ENCODE assay signal across 16 cellular contexts in genomic region chr6:161151059-161151645, GRCh38.
DNase-seq lines count a peak whose midpoint lies in the region; ATAC-seq, FAIRE-seq and TF ChIP-seq lines count a peak whose summit lies in the region.
"Had no signal": no experiment of that assay in that cellular context is flagged by ENCODE, and none has a peak within 500 bp of the region (broad histone marks: within the 10 kb centered on the region; RNA-seq: fewer than 3 reads in every experiment).

No MANE protein-coding gene starts in this region.

- H3K4me1 ChIP-seq in kidney (ENCODE audit: control insufficient read depth in 1 of 2, insufficient read depth in 1 of 2, low read depth in 1 of 2, low read length in 2 of 2): no peaks in the 10 kb centered on the region

- H3K27ac ChIP-seq in kidney (ENCODE audit: low read depth in 2 of 2, low read length in 2 of 2): no peak overlapping the region
- H3K27ac ChIP-seq: BLaER1 treated with 17β-estradiol and CSF1 and Interleukin-3, amounts not matched to agents 10 nM and 100 nM had no signal

- no peaks in the 10 kb centered on the region for H3K4me1 Mint-ChIP-seq in endothelial cell (ENCODE audit: unreplicated experiment)
- H3K4me1 Mint-ChIP-seq: CD4-positive, CD25-positive, alpha-beta regulatory T cell; H9; IgD-negative memory B cell had no signal

- peak overlapping the region; percentile 37 for H3K4me3 Mint-ChIP-seq in endothelial cell (ENCODE audit: unreplicated experiment)
- H3K4me3 Mint-ChIP-seq: CD4-positive, CD25-positive, alpha-beta regulatory T cell; H9; IgD-negative memory B cell had no signal

- peak overlapping the region; percentile 30 for H3K27ac Mint-ChIP-seq in endothelial cell (ENCODE audit: unreplicated experiment)

- ATAC-seq in Right ventricle myocardium superior (ENCODE audit: poor library complexity): no peak
- ATAC-seq in sciatic nerve: no peak
- no peak for ATAC-seq in GM19351 (IDR thresholded peaks at IDR 0.05; ENCODE audit: unreplicated experiment)
- no peak for ATAC-seq in GM18511 (IDR thresholded peaks at IDR 0.05; ENCODE audit: unreplicated experiment)
- ATAC-seq: GM12878 had no signal

- no peak overlapping the region for H3K4me3 ChIP-seq in kidney (ENCODE audit: low read length in 2 of 2)
- H3K4me3 ChIP-seq: BLaER1 treated with 17β-estradiol and CSF1 and Interleukin-3, amounts not matched to agents 10 nM and 100 nM; GM12878 had no signal

- no peak overlapping the region for H3K9ac ChIP-seq in kidney (ENCODE audit: low read length in 2 of 2)
- H3K9ac ChIP-seq: BLaER1 treated with 17β-estradiol and CSF1 and Interleukin-3, amounts not matched to agents 10 nM and 100 nM had no signal

- H3K9me3 Mint-ChIP-seq in endothelial cell (ENCODE audit: unreplicated experiment): no peaks in the 10 kb centered on the region
- H3K9me3 Mint-ChIP-seq: CD4-positive, CD25-positive, alpha-beta regulatory T cell; H9 had no signal

- DNase-seq in cardiac septum (ENCODE audit: low spot score) (peak; percentile 58), Right ventricle myocardium superior (no peak), endothelial cell (ENCODE audit: low spot score) (no peak), sciatic nerve (ENCODE audit: low spot score) (peak; percentile 22), kidney (no peak)
- DNase-seq: 8988T; AML-193; CD4-positive, CD25-positive, alpha-beta regulatory T cell; GOT3; H9 had no signal

- H3K36me3 Mint-ChIP-seq in endothelial cell (ENCODE audit: low read depth, unreplicated experiment): peaks cover 37% of the 10 kb centered on the region

- no peak for FAIRE-seq in kidney (lab: Jason Lieb, UNC)
- FAIRE-seq: GM12878, GM18507 had no signal

- no peaks in the 10 kb centered on the region for H3K9me3 ChIP-seq in kidney (ENCODE audit: control insufficient read depth in 1 of 2, low read length in 2 of 2)

- no peaks in the 10 kb centered on the region for H3K36me3 ChIP-seq in kidney (ENCODE audit: control insufficient read depth in 1 of 2, insufficient read depth in 2 of 2, low read length in 2 of 2)

- TF ChIP-seq CTCF in endothelial cell (IDR thresholded peaks at IDR 0.05; ENCODE audit: unreplicated experiment) (no peak), kidney (IDR thresholded peaks at IDR 0.05; ENCODE audit: borderline replicate concordance, extremely low read depth, insufficient read depth) (no peak)

- H3K27me3 Mint-ChIP-seq in endothelial cell (ENCODE audit: unreplicated experiment): peaks cover 6% of the 10 kb centered on the region
- H3K27me3 Mint-ChIP-seq: CD4-positive, CD25-positive, alpha-beta regulatory T cell had no signal

- intact Hi-C loops in cardiac septum (cut with DNase I): loop anchor here (5.0 kb wide), 1 partner anchor 221 kb away; no protein-coding TSS in a partner anchor
- intact Hi-C loops in Right ventricle myocardium superior (cut with DNase I): no loop called here
- intact Hi-C loops in sciatic nerve (cut with DNase I): no loop called here
- intact Hi-C loops in kidney (cut with DNase I): no loop called here

Comparison
In these comparisons a context has a peak if more than half of its experiments do, and no peak if none do; other contexts are left out.
1. DNase-seq: peak in cardiac septum (single experiment) and sciatic nerve (single experiment); none in Right ventricle myocardium superior (single experiment), endothelial cell (single experiment) and kidney (single experiment).